In genomic region chr9:104993291-104993963, GRCh38 we compare ENCODE assay signal across 8 cellular contexts.
A peak's percentile ranks its signal among the peaks of the same experiment; 100 is the strongest.
DNase-seq lines count a peak whose midpoint lies in the region; ATAC-seq and TF ChIP-seq lines count a peak whose summit lies in the region.

No MANE protein-coding gene starts in this region.

- POLR2A ChIA-PET in AG04450 (lab: Yijun Ruan, JAX) (interaction anchor here (0.6 to 1.4 kb wide), 4 partner anchors 22 to 71 kb away, joined by 3 to 4 read pairs (median 3); no protein-coding TSS in a partner anchor), A673 (lab: Charles Lee; ENCODE audit: low non-redundant PET) (no interaction called here)

- H3K27me3 ChIP-seq in AG04450 (ENCODE audit: control insufficient read depth, insufficient read depth, low read length) = no peaks in the 10 kb centered on the region
- no peaks in the 10 kb centered on the region for H3K27me3 ChIP-seq in Loucy (ENCODE audit: insufficient read depth, low read length, poor library complexity, severe bottlenecking)
- H3K27me3 ChIP-seq in lung (ENCODE audit: control insufficient read depth, insufficient read depth) = no peaks in the 10 kb centered on the region
- no peaks in the 10 kb centered on the region for H3K27me3 ChIP-seq in testis
- no peaks in the 10 kb centered on the region for H3K27me3 ChIP-seq in effector memory CD4-positive, alpha-beta T cell (replicated peaks; ENCODE audit: control insufficient read depth, insufficient read depth, low read length, poor library complexity, severe bottlenecking)
- no peaks in the 10 kb centered on the region for H3K27me3 ChIP-seq in A673 (replicated peaks; ENCODE audit: insufficient read depth, low read depth, low read length, poor library complexity)

- H3K9me3 ChIP-seq in AG04450 (ENCODE audit: control insufficient read depth, insufficient read depth, low read length) (no peaks in the 10 kb centered on the region), Loucy (ENCODE audit: insufficient read depth, low read depth, low read length) (no peaks in the 10 kb centered on the region), lung (ENCODE audit: control insufficient read depth in 2 of 2, insufficient read depth in 1 of 2, low read length in 1 of 2) (no peaks in the 10 kb centered on the region), testis (no peaks in the 10 kb centered on the region), A673 (ENCODE audit: low read depth, low read length, poor library complexity, severe bottlenecking) (no peaks in the 10 kb centered on the region)
- no peaks in the 10 kb centered on the region for H3K9me3 ChIP-seq in effector memory CD4-positive, alpha-beta T cell (ENCODE audit: control insufficient read depth, low read length)

- H3K4me3 Mint-ChIP-seq in effector memory CD8-positive, alpha-beta T cell = peak overlapping the region in 1 of 2 donors; percentile 24

- H3K4me2 ChIP-seq in Loucy (ENCODE audit: low read depth, low read length, poor library complexity, severe bottlenecking) = peak overlapping the region; percentile 97

- peaks cover 42% of the 10 kb centered on the region for H3K4me1 ChIP-seq in Loucy (ENCODE audit: insufficient read depth, low read length, poor library complexity, severe bottlenecking)
- H3K4me1 ChIP-seq in lung (ENCODE audit: control insufficient read depth in 2 of 2, insufficient read depth in 2 of 2, low read length in 2 of 2) = peaks cover 10 to 18% of the 10 kb centered on the region in 2 donors
- H3K4me1 ChIP-seq in testis = peaks cover 32% of the 10 kb centered on the region
- peaks cover 21% of the 10 kb centered on the region for H3K4me1 ChIP-seq in effector memory CD4-positive, alpha-beta T cell (ENCODE audit: control insufficient read depth, insufficient read depth, low read length, poor library complexity, severe bottlenecking)
- peaks cover 22% of the 10 kb centered on the region for H3K4me1 ChIP-seq in A673 (ENCODE audit: insufficient read depth, low read length, poor library complexity, severe bottlenecking)

- TF ChIP-seq CTCF in AG04450 (IDR thresholded peaks at IDR 0.05; ENCODE audit: low read depth, low read length) = no peak
- no peak for TF ChIP-seq CTCF in Loucy (conservative IDR thresholded peaks at IDR 0.05; ENCODE audit: low read length)
- no peak for TF ChIP-seq CTCF in lung (IDR thresholded peaks at IDR 0.05; ENCODE audit: control extremely low read depth, extremely low read depth)
- TF ChIP-seq CTCF in testis (IDR thresholded peaks at IDR 0.05) = no peak
- TF ChIP-seq CTCF in A673 (conservative IDR thresholded peaks at IDR 0.05; ENCODE audit: low read depth, low read length) = no peak

- no peak for TF ChIP-seq POLR2A in testis (IDR thresholded peaks at IDR 0.05)

- H2AFZ ChIP-seq in Loucy (ENCODE audit: low read length) = peak overlapping the region; percentile 56

- H3K79me2 ChIP-seq in Loucy (ENCODE audit: insufficient read depth, low read length) = no peaks in the 10 kb centered on the region

- ATAC-seq in effector memory CD8-positive, alpha-beta T cell (replicated peaks) = no peak
- ATAC-seq in lung (ENCODE audit: insufficient read depth, low FRiP score) = no peak

- H3K36me3 Mint-ChIP-seq in effector memory CD8-positive, alpha-beta T cell (ENCODE audit: insufficient read depth) = peaks cover 17% of the 10 kb centered on the region

- H3K9ac ChIP-seq in Loucy (ENCODE audit: low read depth, low read length, poor library complexity, severe bottlenecking) = peak overlapping the region; percentile 44

- H3K9me2 ChIP-seq in Loucy (replicated peaks; ENCODE audit: low read depth, low read length) = no peaks in the 10 kb centered on the region

- intact Hi-C loops in testis (cut with DNase I; ENCODE audit: low total_unique reads) = loop anchor here (10.0 kb wide), 1 partner anchor 71 kb away; no protein-coding TSS in a partner anchor
- intact Hi-C loops in A673 (cut with micrococcal nuclease; ENCODE audit: unreplicated experiment) = no loop called here

- no peak overlapping the region for H3K4me3 ChIP-seq in AG04450 (ENCODE audit: low read depth, low read length)
- H3K4me3 ChIP-seq in Loucy (ENCODE audit: low read length, poor library complexity, severe bottlenecking) = peak overlapping the region; percentile 2
- no peak overlapping the region for H3K4me3 ChIP-seq in lung
- H3K4me3 ChIP-seq in testis = no peak overlapping the region
- no peak overlapping the region for H3K4me3 ChIP-seq in effector memory CD4-positive, alpha-beta T cell (ENCODE audit: insufficient read depth, low read depth, low read length, poor library complexity, severe bottlenecking)
- no peak overlapping the region for H3K4me3 ChIP-seq in A673 (ENCODE audit: low read depth, low read length, poor library complexity, severe bottlenecking)

- CTCF ChIA-PET in AG04450 (lab: Charles Lee) (interaction anchor here (1.1 kb wide), 1 partner anchor 130 kb away, joined by 4 read pairs; no protein-coding TSS in a partner anchor), A673 (lab: Charles Lee) (no interaction called here)

- WGBS in lung, 2 donors = 20% methylated on average over 9 of the region's 9 CpGs
- 16 to 37% methylated on average over 3 to 9 of the region's 9 CpGs for WGBS in testis, 2 donors

- H3K27me3 Mint-ChIP-seq in effector memory CD8-positive, alpha-beta T cell = no peaks in the 10 kb centered on the region

- H3K4me1 Mint-ChIP-seq in effector memory CD8-positive, alpha-beta T cell (ENCODE audit: low read depth in 2 of 2) = peaks cover 32 to 38% of the 10 kb centered on the region in 2 donors

- DNase-seq in AG04450 (ENCODE audit: low read depth, low spot score) (no peak), lung (ENCODE audit: low spot score) (peak; percentile 36), testis (peak; percentile 93), T1000 (lab: John Stamatoyannopoulos, UW) (no peak), A673 (ENCODE audit: low spot score) (no peak)
- DNase-seq in effector memory CD8-positive, alpha-beta T cell = peak; percentile 1 to 24 (median 24)
- no peak for DNase-seq in effector memory CD4-positive, alpha-beta T cell

- peak overlapping the region; percentile 52 for H3K27ac ChIP-seq in AG04450 (ENCODE audit: low read depth, low read length)
- H3K27ac ChIP-seq in lung (ENCODE audit: low read depth in 1 of 2, low read length in 1 of 2) = peak overlapping the region; percentile 34 to 89
- peak overlapping the region; percentile 81 to 83 for H3K27ac ChIP-seq in testis
- H3K27ac ChIP-seq in effector memory CD4-positive, alpha-beta T cell (ENCODE audit: insufficient read depth, low read length, poor library complexity, severe bottlenecking) = no peak overlapping the region
- no peak overlapping the region for H3K27ac ChIP-seq in A673 (ENCODE audit: low read depth, low read length, poor library complexity, severe bottlenecking)

- H3K27ac Mint-ChIP-seq in effector memory CD8-positive, alpha-beta T cell = peak overlapping the region; percentile 99

- peaks cover 3% of the 10 kb centered on the region; the same call in 1 of the 2 replicates for H3F3A ChIP-seq in Loucy (ENCODE audit: low read depth)

- no peaks in the 10 kb centered on the region for H3K9me3 Mint-ChIP-seq in effector memory CD8-positive, alpha-beta T cell

- no TSS peak for BruUV-seq in A673 (replicated peaks; lab: Mats Ljungman, UMichigan)

- H3K36me3 ChIP-seq in Loucy (ENCODE audit: insufficient read depth, low read length) = no peaks in the 10 kb centered on the region
- H3K36me3 ChIP-seq in lung (ENCODE audit: control insufficient read depth in 2 of 2, insufficient read depth in 2 of 2, low read length in 2 of 2) = no peaks in the 10 kb centered on the region
- no peaks in the 10 kb centered on the region for H3K36me3 ChIP-seq in testis (ENCODE audit: low read depth, missing control alignments)
- H3K36me3 ChIP-seq in effector memory CD4-positive, alpha-beta T cell (ENCODE audit: control insufficient read depth, insufficient read depth, low read length) = no peaks in the 10 kb centered on the region
- no peaks in the 10 kb centered on the region for H3K36me3 ChIP-seq in A673 (ENCODE audit: insufficient read depth, low read length, poor library complexity, severe bottlenecking)

- no peaks in the 10 kb centered on the region for H4K20me1 ChIP-seq in Loucy (ENCODE audit: insufficient read depth, low read length, poor library complexity, severe bottlenecking)

Comparison
In these comparisons a context has a peak if more than half of its experiments do, and no peak if none do; other contexts are left out.
1. DNase-seq: peak in effector memory CD8-positive, alpha-beta T cell (3 of 3), lung (single experiment) and testis (single experiment); none in AG04450 (single experiment), T1000 (single experiment), effector memory CD4-positive, alpha-beta T cell (0 of 3) and A673 (single experiment).
2. H3K27ac ChIP-seq: peak in AG04450 (single experiment), lung (2 of 2) and testis (2 of 2); none in effector memory CD4-positive, alpha-beta T cell (single experiment) and A673 (single experiment).